Comparison of ENCODE assay signal across 8 cellular contexts in genomic region chr11:88337342-88338222, GRCh38. TPM values are rescaled to one million over a fixed set of nuclear protein-coding genes. Genes with fewer than 3 reads are reported as not detected.
DNase-seq lines count a peak whose midpoint lies in the region; ATAC-seq and TF ChIP-seq lines count a peak whose summit lies in the region.

CTSC (minus strand) TSS chr11:88337736; CDS start chr11:88337672, 64 bp downstream.

- H3K4me1 Mint-ChIP-seq in H9 = peaks cover 42 to 48% of the 10 kb centered on the region in 2 experiments

- no peaks in the 10 kb centered on the region for H3K36me3 ChIP-seq in SJSA1

- H2AFZ ChIP-seq in H9 (ENCODE audit: low read length) = peak within 1 kb of the TSS; percentile 69

- H3K23me2 ChIP-seq in H9 (ENCODE audit: insufficient read length, low read depth, low read length, poor library complexity, severe bottlenecking) = peaks cover 5% of the 10 kb centered on the region

- H3K56ac ChIP-seq in H9 (ENCODE audit: insufficient read length, low read depth, low read length) = no peak within 1 kb of the TSS

- H3K36me3 Mint-ChIP-seq in H9 (ENCODE audit: insufficient read depth in 1 of 3, low read depth in 3 of 3) = peaks cover 18 to 31% (median 30%) of the 10 kb centered on the region in 3 experiments

- no peak within 1 kb of the TSS for H4K91ac ChIP-seq in H9 (ENCODE audit: insufficient read length, low read depth, low read length)

- H4K5ac ChIP-seq in H9 (ENCODE audit: insufficient read length, low read depth, low read length) = no peak within 1 kb of the TSS

- peak; percentile 95 for ATAC-seq in omental fat pad (ENCODE audit: low FRiP score)

- H3K79me2 ChIP-seq in H9 (ENCODE audit: insufficient read depth, low read length) = peaks cover 16% of the 10 kb centered on the region; the same call in 1 of the 2 replicates

- no peak within 1 kb of the TSS for H2AK5ac ChIP-seq in H9 (ENCODE audit: insufficient read length, low read length)

- H3K4me3 ChIP-seq in SJSA1 = peak within 1 kb of the TSS; percentile 35

- no peaks in the 10 kb centered on the region for H3K27me3 Mint-ChIP-seq in H9 (ENCODE audit: low read depth)

- no peak within 1 kb of the TSS for H2BK5ac ChIP-seq in H9 (ENCODE audit: insufficient read length, low read length)

- no peak within 1 kb of the TSS for H2BK12ac ChIP-seq in H9 (ENCODE audit: insufficient read length, low read depth, low read length)

- H3K9me3 ChIP-seq in H9 (ENCODE audit: control insufficient read depth, low read depth, low read length) = no peaks in the 10 kb centered on the region
- no peaks in the 10 kb centered on the region for H3K9me3 ChIP-seq in SJSA1 (replicated peaks)

- TF ChIP-seq CTCF in H9 (conservative IDR thresholded peaks at IDR 0.05) (no peak), omental fat pad (IDR thresholded peaks at IDR 0.05) (no peak)

- peak within 1 kb of the TSS; percentile 23 for H2BK120ac ChIP-seq in H9 (ENCODE audit: low read depth, low read length, poor library complexity, severe bottlenecking)

- peak within 1 kb of the TSS; percentile 97 to 99 (median 98) for H3K27ac Mint-ChIP-seq in H9

- no peaks in the 10 kb centered on the region; the same call in 1 of the 2 replicates for H3K4me1 ChIP-seq in H9 (ENCODE audit: insufficient read depth, low read length)
- no peaks in the 10 kb centered on the region for H3K4me1 ChIP-seq in SJSA1 (replicated peaks)

- peak within 1 kb of the TSS; percentile 95 for H3K14ac ChIP-seq in H9 (ENCODE audit: insufficient read depth, low read length)

- no peak within 1 kb of the TSS for H2BK20ac ChIP-seq in H9 (ENCODE audit: low read depth, low read length, poor library complexity, severe bottlenecking)

- no CpG with 5 or more reads among the region's 57 CpGs for WGBS in H9 (ENCODE audit: extremely low coverage, insufficient read length, low lambda C conversion rate)

- peak within 1 kb of the TSS; percentile 83 for H3K18ac ChIP-seq in H9 (ENCODE audit: insufficient read length, low read depth, low read length)

- DNase-seq in GM03348 (ENCODE audit: low spot score) = peak; percentile 91
- peak; percentile 89 for DNase-seq in H9
- peak; percentile 93 for DNase-seq in M059J (ENCODE audit: low read depth)
- DNase-seq in SJSA1 (ENCODE audit: low read depth in 1 of 2, low spot score in 2 of 2) = peak; percentile 9 to 72
- peak; percentile 65 to 85 (median 74) for DNase-seq in activated naive CD4-positive, alpha-beta T cell (lab: John Stamatoyannopoulos, UW)
- peak; percentile 83 for DNase-seq in germinal center (ENCODE audit: low spot score)
- DNase-seq in omental fat pad (ENCODE audit: low spot score) = peak; percentile 91

- peak within 1 kb of the TSS; percentile 96 for H3K4me2 ChIP-seq in H9 (ENCODE audit: insufficient read depth, insufficient read length, low read length)

- H3K27ac ChIP-seq in H9 (ENCODE audit: insufficient read length, low read depth, low read length) = no peak within 1 kb of the TSS
- H3K27ac ChIP-seq in SJSA1 = no peak within 1 kb of the TSS
- peak within 1 kb of the TSS; percentile 17 for H3K27ac ChIP-seq in temporal lobe (ENCODE audit: low read depth, low read length)

- H3K9me3 Mint-ChIP-seq in H9 = no peaks in the 10 kb centered on the region

- no peak within 1 kb of the TSS for H4K8ac ChIP-seq in H9 (replicated peaks; ENCODE audit: insufficient read length, low read depth, low read length)

- H3K4ac ChIP-seq in H9 (ENCODE audit: low read depth, low read length) = no peak within 1 kb of the TSS; the same call in 1 of the 2 replicates

- H3K9ac ChIP-seq in H9 (ENCODE audit: extremely low read depth, insufficient read length, low read length) = peak within 1 kb of the TSS; percentile 92

- H2BK15ac ChIP-seq in H9 (ENCODE audit: low read depth, low read length) = no peak within 1 kb of the TSS

- H3K4me3 Mint-ChIP-seq in H9 = peak within 1 kb of the TSS; percentile 98 to 100

- peak within 1 kb of the TSS; percentile 19 for H3T11ph ChIP-seq in H9 (ENCODE audit: low read length)

- H4K20me1 ChIP-seq in H9 (ENCODE audit: control insufficient read depth, insufficient read depth, insufficient read length) = no peaks in the 10 kb centered on the region

- H3K23ac ChIP-seq in H9 (ENCODE audit: insufficient read length, low read depth, low read length) = no peak within 1 kb of the TSS

- H3K27me3 ChIP-seq in H9 (ENCODE audit: insufficient read depth, low read length) (no peaks in the 10 kb centered on the region), SJSA1 (replicated peaks) (no peaks in the 10 kb centered on the region)

- H3K79me1 ChIP-seq in H9 (ENCODE audit: insufficient read depth, low read depth, low read length, poor library complexity, severe bottlenecking) = no peaks in the 10 kb centered on the region

RNA-seq across cellular contexts. Expression of gene CTSC, which starts in this region (rescaled TPM):
- 359 TPM in 2 replicates for total RNA-seq in H9 (2021)
- 338 and 359 TPM in 2 replicates for total RNA-seq in M059J (2014; rRNA removed; shearing (Covaris generic))
- 1.6 and 3.6 TPM in 2 replicates for total RNA-seq in SJSA1 (2014; rRNA removed; shearing (Covaris generic))
- total RNA-seq in omental fat pad = 100 to 1,000 TPM; 136 to 234 (median 166) TPM
- 10.6 TPM for total RNA-seq in temporal lobe

Comparison
In these comparisons a context has a peak if more than half of its experiments do, and no peak if none do; other contexts are left out.
1. RNA of gene CTSC (total RNA-seq): 359 TPM in H9, 338 to 359 TPM in M059J and 136 to 234 TPM in omental fat pad; 10.6 TPM in temporal lobe (single experiment) and 1.6 to 3.6 TPM in SJSA1; every median in the first group is over 10 times any median in the second.
2. DNase-seq: peak in every context shown above with its lines; median percentile 93 in M059J; 91 in GM03348; 91 in omental fat pad; 89 in H9; 83 in germinal center; 74 in activated naive CD4-positive, alpha-beta T cell; 40 in SJSA1.